ENCODE assay signal across 27 cellular contexts in the genomic region with DNA sequence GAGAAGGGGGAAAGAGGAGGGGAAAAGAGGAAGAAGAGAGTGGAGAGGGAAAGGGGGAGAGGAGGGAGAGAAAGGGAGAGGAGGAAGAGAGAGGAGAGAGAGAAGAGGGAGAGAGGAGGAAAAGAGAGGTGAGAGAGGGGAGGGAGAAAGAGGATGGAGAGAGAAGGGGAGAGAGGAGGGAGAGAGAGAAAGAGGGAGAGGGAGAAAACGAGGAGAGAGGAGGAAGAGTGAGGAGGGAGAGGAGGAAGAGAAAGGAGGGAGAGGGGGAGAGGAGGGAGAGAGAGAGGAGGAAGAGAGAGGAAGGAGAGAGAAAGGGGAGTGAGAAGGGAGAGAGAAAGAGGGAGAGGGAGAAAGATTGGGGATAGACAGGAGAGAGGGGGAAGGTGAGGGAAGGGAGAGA.
"Had no signal": no experiment of that assay in that cellular context is flagged by ENCODE, and none has a peak within 500 bp of the region (broad histone marks: within the 10 kb centered on the region; RNA-seq: fewer than 3 reads in every experiment).

No MANE protein-coding gene starts in this region.

- H3K27me3 ChIP-seq: colonic mucosa, foreskin keratinocyte, gastrocnemius medialis had no signal

- ATAC-seq: effector memory CD8-positive, alpha-beta T cell; esophagus mucosa; foreskin keratinocyte; gastrocnemius medialis; gastroesophageal sphincter; heart left ventricle; heart right ventricle had no signal

- H3K4me3 ChIP-seq: colonic mucosa, coronary artery, dorsolateral prefrontal cortex, esophagus muscularis mucosa, gastrocnemius medialis, gastroesophageal sphincter, heart left ventricle, heart right ventricle had no signal

- H3K36me3 ChIP-seq: colonic mucosa, esophagus muscularis mucosa, gastrocnemius medialis, gastroesophageal sphincter, heart left ventricle, heart right ventricle had no signal

- H3K27ac ChIP-seq: colonic mucosa, coronary artery, dorsolateral prefrontal cortex, epithelial cell of prostate, esophagus muscularis mucosa, foreskin keratinocyte, gastrocnemius medialis, gastroesophageal sphincter, heart left ventricle, heart right ventricle had no signal

- FAIRE-seq: colon, endometrium, endothelial cell of umbilical vein, frontal cortex had no signal

- DNase-seq: colonic mucosa; cortex of kidney; dermis blood vessel endothelial cell; dorsolateral prefrontal cortex; effector CD4-positive, alpha-beta T cell; effector CD8-positive, alpha-beta T cell; effector memory CD4-positive, alpha-beta T cell; effector memory CD8-positive, alpha-beta T cell; endodermal cell; erythroblast; foreskin fibroblast; foreskin keratinocyte; foreskin melanocyte; gastrocnemius medialis; glutamatergic neuron; head of caudate nucleus; heart left ventricle; heart right ventricle had no signal

- H3K4me1 ChIP-seq: colonic mucosa, esophagus muscularis mucosa, foreskin keratinocyte, gastrocnemius medialis, gastroesophageal sphincter, heart left ventricle, heart right ventricle had no signal

- H3K9me3 ChIP-seq: colonic mucosa, gastrocnemius medialis had no signal
